Comparison of ENCODE assay signal across 15 cellular contexts in the genomic region with DNA sequence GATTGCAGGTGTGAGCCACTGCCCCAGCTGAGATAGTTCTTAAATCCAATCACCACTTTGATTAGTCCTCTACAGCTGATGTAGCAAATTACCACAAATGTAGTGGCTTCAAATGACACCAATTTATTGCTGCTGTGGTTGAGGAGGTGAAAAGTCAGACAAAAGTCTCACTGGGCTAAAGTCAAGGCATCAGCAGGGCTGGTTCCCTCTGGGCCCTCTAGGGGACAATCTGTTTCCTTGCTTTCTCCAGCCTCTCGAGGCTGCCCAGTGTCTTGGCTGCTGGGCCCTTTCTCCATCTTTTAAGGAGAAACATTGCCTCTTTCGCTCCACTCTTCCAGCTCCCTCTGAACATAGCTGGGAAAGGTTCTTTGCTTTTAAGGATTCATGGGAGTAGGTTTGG. TPM values are rescaled to one million over a fixed set of nuclear protein-coding genes. Genes with fewer than 3 reads are reported as not detected.
DNase-seq lines count a peak whose midpoint lies in the region; ATAC-seq and TF ChIP-seq lines count a peak whose summit lies in the region.
"Had no signal": no experiment of that assay in that cellular context is flagged by ENCODE, and none has a peak within 500 bp of the region (broad histone marks: within the 10 kb centered on the region; RNA-seq: fewer than 3 reads in every experiment).

No MANE protein-coding gene starts in this region.

- no peaks in the 10 kb centered on the region for H3K9me2 ChIP-seq in MM.1S (replicated peaks; ENCODE audit: insufficient read depth, low read length)

- 61 to 62% methylated on average over 2 of the region's 2 CpGs for WGBS in heart right ventricle, 2 donors

- no peak overlapping the region for H3K4me3 ChIP-seq in right atrium auricular region
- H3K4me3 ChIP-seq in heart right ventricle = no peak overlapping the region
- no peak overlapping the region for H3K4me3 ChIP-seq in fibroblast of villous mesenchyme (ENCODE audit: low read depth, low read length)
- H3K4me3 ChIP-seq in MM.1S (ENCODE audit: low read length) = no peak overlapping the region

- H3K27me3 ChIP-seq in right atrium auricular region (no peaks in the 10 kb centered on the region), heart right ventricle (peaks cover 0 to 59% (median 34%) of the 10 kb centered on the region in 7 donors), MM.1S (replicated peaks; ENCODE audit: insufficient read depth, low read length) (peaks cover 91% of the 10 kb centered on the region)

- no peak for TF ChIP-seq CTCF in right atrium auricular region (IDR thresholded peaks at IDR 0.05)
- TF ChIP-seq CTCF in heart right ventricle (IDR thresholded peaks at IDR 0.05) = no peak
- peak; percentile 17 for TF ChIP-seq CTCF in fibroblast of villous mesenchyme (IDR thresholded peaks at IDR 0.05; ENCODE audit: insufficient read depth, low read depth, low read length)
- no peak for TF ChIP-seq CTCF in MM.1S (IDR thresholded peaks at IDR 0.05; ENCODE audit: low read length)

- intact Hi-C loops in heart right ventricle (cut with DNase I) = no loop called here

- DNase-seq in right atrium auricular region (ENCODE audit: low spot score) = peak; percentile 28
- no peak for DNase-seq in heart right ventricle
- DNase-seq in RPMI8226 = peak; percentile 32
- DNase-seq in fibroblast of villous mesenchyme (ENCODE audit: low read depth) = no peak
- peak; percentile 33 for DNase-seq in ureter (ENCODE audit: low spot score)
- no peak for DNase-seq in MM.1S
- DNase-seq: activated CD4-positive, CD25-positive, alpha-beta regulatory T cell treated with anti-CD3 and anti-CD28 coated beads, Interleukin-2, amount 50 U/mL, for 72 hours; activated naive CD4-positive, alpha-beta T cell treated with anti-CD3 and anti-CD28 coated beads, Interleukin-2, amount 50 U/mL, for 16 hours; NCI-H1694; NCI-H446; T-helper 2 cell had no signal

- H3K79me2 ChIP-seq in MM.1S (ENCODE audit: low read length) = no peaks in the 10 kb centered on the region

- no peak overlapping the region for H2AFZ ChIP-seq in MM.1S (ENCODE audit: low read length)

- H3K9me3 ChIP-seq in right atrium auricular region (no peaks in the 10 kb centered on the region), heart right ventricle (no peaks in the 10 kb centered on the region), MM.1S (replicated peaks; ENCODE audit: insufficient read depth, low read length) (no peaks in the 10 kb centered on the region)

- H4K20me1 ChIP-seq in MM.1S (ENCODE audit: insufficient read depth, low read length) = no peaks in the 10 kb centered on the region

- H3K36me3 ChIP-seq in right atrium auricular region (no peaks in the 10 kb centered on the region), heart right ventricle (no peaks in the 10 kb centered on the region), MM.1S (replicated peaks; ENCODE audit: insufficient read depth, low read length) (no peaks in the 10 kb centered on the region)

- no peak overlapping the region for H3K4me2 ChIP-seq in MM.1S (ENCODE audit: low read depth, low read length)

- no peaks in the 10 kb centered on the region for H3F3A ChIP-seq in MM.1S (ENCODE audit: insufficient read depth, low read length)

- H3K27ac ChIP-seq in right atrium auricular region = no peak overlapping the region
- no peak overlapping the region for H3K27ac ChIP-seq in heart right ventricle
- H3K27ac ChIP-seq in MM.1S (ENCODE audit: low read length) = no peak overlapping the region

- no peak overlapping the region for H3K9ac ChIP-seq in MM.1S (ENCODE audit: low read length)

- H3K4me1 ChIP-seq in right atrium auricular region = no peaks in the 10 kb centered on the region
- H3K4me1 ChIP-seq in heart right ventricle = no peaks in the 10 kb centered on the region
- H3K4me1 ChIP-seq in MM.1S (ENCODE audit: low read length) = no peaks in the 10 kb centered on the region

- no peak for ATAC-seq in heart right ventricle
- ATAC-seq in GM19452 (IDR thresholded peaks at IDR 0.05; ENCODE audit: unreplicated experiment) = no peak
- ATAC-seq in HG03280 (IDR thresholded peaks at IDR 0.05; ENCODE audit: unreplicated experiment) = no peak
- ATAC-seq: naive thymus-derived CD4-positive, alpha-beta T cell; Right ventricle myocardium inferior had no signal

RNA-seq across cellular contexts. Expression of a gene that starts 50.5 kb away (rescaled TPM):
- under 1 TPM; 0.07 to 0.35 TPM for total RNA-seq in right atrium auricular region
- under 1 TPM in 8 of 10 donors, not detected in 2; 0.06 to 0.71 (median 0.56) TPM for total RNA-seq in heart right ventricle
- under 1 TPM; under 0.01 to 0.07 TPM for polyA plus RNA-seq in heart right ventricle
- total RNA-seq in fibroblast of villous mesenchyme = 0.86 and 0.97 TPM in 2 replicates
- 77.1 TPM for total RNA-seq in ureter
- polyA plus RNA-seq: naive thymus-derived CD4-positive, alpha-beta T cell had no signal

Comparison
In these comparisons a context has a peak if more than half of its experiments do, and no peak if none do; other contexts are left out.
1. DNase-seq: peak in right atrium auricular region (single experiment), RPMI8226 (single experiment) and ureter (single experiment); none in heart right ventricle (0 of 2), fibroblast of villous mesenchyme (single experiment) and MM.1S (single experiment).
2. RNA of a gene that starts 50.5 kb away (total RNA-seq): 77.1 TPM in ureter (single experiment); 0.86 to 0.97 TPM in fibroblast of villous mesenchyme, 0.06 to 0.71 TPM in heart right ventricle and 0.07 to 0.35 TPM in right atrium auricular region; every median in the first group is over 10 times any median in the second.